In the genomic region with DNA sequence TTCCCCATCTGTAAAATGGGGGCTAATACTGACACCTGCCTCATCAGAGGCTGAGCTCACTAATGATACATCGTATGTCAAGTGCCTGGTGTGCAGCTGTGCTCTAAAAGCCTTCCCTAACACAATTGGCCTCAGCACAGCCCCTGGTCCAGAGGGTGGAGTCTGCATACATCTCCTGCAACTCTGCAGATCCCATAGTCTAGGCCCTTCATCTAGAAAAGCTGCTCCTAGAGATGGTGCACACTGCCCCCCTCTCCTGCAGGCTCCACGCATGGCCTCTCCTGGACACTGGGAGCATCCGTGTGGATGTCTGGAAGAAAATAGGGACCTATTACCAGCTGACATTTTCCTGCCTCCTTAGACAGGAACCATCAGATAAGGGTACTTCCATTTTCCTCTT, we compare ENCODE assay signal across 24 cellular contexts.
"Had no signal": no experiment of that assay in that cellular context is flagged by ENCODE, and none has a peak within 500 bp of the region (broad histone marks: within the 10 kb centered on the region; RNA-seq: fewer than 3 reads in every experiment).

No MANE protein-coding gene starts in this region.

- H3K4me2 ChIP-seq: hepatocyte had no signal

- H3K36me3 ChIP-seq: breast epithelium, colonic mucosa, lower lobe of right lung had no signal

- H3K9me3 ChIP-seq: breast epithelium, colonic mucosa, lower lobe of right lung, testis had no signal

- H2AFZ ChIP-seq: hepatocyte had no signal

- H3K4me1 ChIP-seq: breast epithelium, colonic mucosa, lower lobe of right lung, testis had no signal

- H3K4me3 ChIP-seq: breast epithelium, colonic mucosa, dorsolateral prefrontal cortex, hepatocyte, lower lobe of right lung, testis had no signal

- H3K79me2 ChIP-seq: hepatocyte had no signal

- H3K27me3 ChIP-seq: breast epithelium, colonic mucosa, dorsolateral prefrontal cortex, hepatocyte, testis had no signal

- DNase-seq: activated CD4-positive, alpha-beta T cell treated with anti-CD3 and anti-CD28 coated beads for 36 hours; activated CD4-positive, alpha-beta T cell treated with anti-CD3 and anti-CD28 coated beads, Interleukin-2, amount 50 U/mL, for 4 hours; activated CD8-positive, alpha-beta memory T cell treated with anti-CD3 and anti-CD28 coated beads for 24 hours; activated CD8-positive, alpha-beta memory T cell treated with anti-CD3 and anti-CD28 coated beads, Interleukin-2, amount 50 U/mL, for 4 hours; activated naive CD4-positive, alpha-beta T cell treated with Interleukin-2 at 50 U/mL for 16 hours; activated naive CD8-positive, alpha-beta T cell treated with anti-CD3 and anti-CD28 coated beads for 36 hours; activated T-cell treated with anti-CD3 and anti-CD28 coated beads, Interleukin-2, amount 50 U/mL, for 24 hours; colonic mucosa; dorsolateral prefrontal cortex; effector memory CD8-positive, alpha-beta T cell; foreskin melanocyte; glutamatergic neuron; immature natural killer cell; lower lobe of right lung; naive thymus-derived CD4-positive, alpha-beta T cell; small intestine; stimulated activated CD4-positive, alpha-beta T cell treated with anti-CD3 and anti-CD28 coated beads, Interleukin-15, amount 100 ng/mL, for 24 hours; stimulated activated CD4-positive, alpha-beta T cell treated with anti-CD3 and anti-CD28 coated beads, Interleukin-2, amount 100 ng/mL, for 48 hours; stimulated activated CD8-positive, alpha-beta memory T cell treated with anti-CD3 and anti-CD28 coated beads, Interleukin-4, amount 100 ng/mL, for 48 hours; stimulated activated naive CD4-positive, alpha-beta T cell; T-helper 9 cell; testis had no signal

- H3K27ac ChIP-seq: breast epithelium, colonic mucosa, dorsolateral prefrontal cortex, hepatocyte, lower lobe of right lung, testis had no signal
